Comparison of ENCODE assay signal across 8 cellular contexts in genomic region chr12:122834229-122834920, GRCh38. TPM values are rescaled to one million over a fixed set of nuclear protein-coding genes. Genes with fewer than 3 reads are reported as not detected.
DNase-seq lines count a peak whose midpoint lies in the region; ATAC-seq and TF ChIP-seq lines count a peak whose summit lies in the region.

No MANE protein-coding gene starts in this region.

- peak in 4 of 12 donors; percentile 16 to 36 (median 28) for TF ChIP-seq CTCF in heart left ventricle (IDR thresholded peaks at IDR 0.05)

- H3K4me1 ChIP-seq in heart left ventricle, result peaks cover 0 to 32% (median 14%) of the 10 kb centered on the region in 12 donors

- peak overlapping the region; percentile 86 for H3K27ac ChIP-seq in angular gyrus (ENCODE audit: low read depth, low read length)
- H3K27ac ChIP-seq in heart left ventricle, result peak overlapping the region in 11 of 12 donors; percentile 44 to 82 (median 77)

- peaks cover 0 to 8% (median 0%) of the 10 kb centered on the region in 9 donors for H3K27me3 ChIP-seq in heart left ventricle

- TF ChIP-seq POLR2A in heart left ventricle (IDR thresholded peaks at IDR 0.05), result no peak

- WGBS in heart left ventricle, 4 donors, result 1 to 2% (median 1%) methylated on average over 18 of the region's 18 CpGs

- H3K9me3 ChIP-seq in heart left ventricle, result no peaks in the 10 kb centered on the region

- intact Hi-C loops in heart left ventricle (cut with DNase I), result loop anchor here in 5 of 10 donors (2.0 to 5.0 kb wide), 2 partner anchors 42 kb away; no protein-coding TSS in a partner anchor

- no peaks in the 10 kb centered on the region for H3K36me3 ChIP-seq in heart left ventricle

- H3K4me3 ChIP-seq in heart left ventricle, result peak overlapping the region; percentile 39 to 92 (median 73)

- DNase-seq in activated naive CD4-positive, alpha-beta T cell treated with Interleukin-2 at 50 U/mL for 16 hours, result peak; percentile 18
- no peak for DNase-seq in activated naive CD4-positive, alpha-beta T cell treated with anti-CD3 and anti-CD28 coated beads, Interleukin-2, amount 50 U/mL, for 16 hours
- DNase-seq in NCI-H510A (lab: John Stamatoyannopoulos, UW) (peak; percentile 69), heart left ventricle (peak in 1 of 5 donors; percentile 54), occipital lobe (lab: John Stamatoyannopoulos, UW) (peak; percentile 58)

- ATAC-seq in heart left ventricle (peak; percentile 17 to 55 (median 51)), HG03354 (IDR thresholded peaks at IDR 0.05; ENCODE audit: poor library complexity, severe bottlenecking, unreplicated experiment) (no peak), GM21619 (IDR thresholded peaks at IDR 0.05; ENCODE audit: unreplicated experiment) (no peak)

RNA-seq across cellular contexts. Expression of gene HIP1R, which starts 0.9 kb away (rescaled TPM):
- total RNA-seq in heart left ventricle (10 to 100 TPM; 14.9 to 49.5 (median 19.6) TPM), occipital lobe (70.0 TPM)
- polyA plus RNA-seq in heart left ventricle, result 10 to 100 TPM; 19.1 to 31.4 TPM

Comparison
In these comparisons a context has a peak if more than half of its experiments do, and no peak if none do; other contexts are left out.
1. ATAC-seq: peak in heart left ventricle (4 of 4); none in HG03354 (single experiment) and GM21619 (single experiment).